ENCODE assay signal across 33 cellular contexts in the genomic region with DNA sequence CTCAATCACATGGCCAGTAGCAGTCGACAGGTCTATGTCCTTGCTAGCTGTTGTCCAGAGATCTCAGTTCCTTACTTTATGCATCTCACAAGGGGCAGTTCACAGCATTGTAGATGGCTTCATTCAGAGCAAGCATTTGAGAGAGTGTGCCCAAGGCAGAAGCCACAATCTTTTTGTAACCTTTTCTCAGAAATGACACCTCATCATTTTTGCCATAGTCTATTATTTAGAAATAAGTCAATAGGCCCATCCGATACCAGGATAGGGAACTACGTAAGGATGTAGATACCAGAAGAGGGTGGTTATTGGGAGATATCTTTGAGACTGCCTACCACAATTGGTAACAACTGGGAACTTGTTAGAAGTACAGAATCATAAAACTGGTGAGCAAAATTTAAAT. TPM values are rescaled to one million over a fixed set of nuclear protein-coding genes. Genes with fewer than 3 reads are reported as not detected.
DNase-seq lines count a peak whose midpoint lies in the region; ATAC-seq, FAIRE-seq and TF ChIP-seq lines count a peak whose summit lies in the region.
"Had no signal": no experiment of that assay in that cellular context is flagged by ENCODE, and none has a peak within 500 bp of the region (broad histone marks: within the 10 kb centered on the region; RNA-seq: fewer than 3 reads in every experiment).

No MANE protein-coding gene starts in this region.

- H3K27ac ChIP-seq in breast epithelium (no peak overlapping the region), keratinocyte (ENCODE audit: control insufficient read depth, insufficient read depth, low read length) (peak overlapping the region; percentile 94), trophoblast cell (ENCODE audit: low read depth, low read length) (no peak overlapping the region), coronary artery (no peak overlapping the region)
- H3K27ac ChIP-seq: 22Rv1, C4-2B, right atrium auricular region had no signal

- H3K79me1 ChIP-seq in trophoblast cell (ENCODE audit: low read length): no peaks in the 10 kb centered on the region

- no peak for ATAC-seq in GM21576 (IDR thresholded peaks at IDR 0.05; ENCODE audit: unreplicated experiment)
- ATAC-seq: activated CD8-positive, alpha-beta memory T cell treated with anti-CD3 and anti-CD28 coated beads, Interleukin-2, amount 10 ng/mL, durations not matched to agents 7 days and 5 days; activated naive CD8-positive, alpha-beta T cell treated with anti-CD3 and anti-CD28 coated beads, Interleukin-2, amount 50 U/mL, for 24 hours; activated T-cell treated with anti-CD3 and anti-CD28 coated beads, Interleukin-2, amount 50 U/mL, for 4 hours; left cardiac atrium; T-helper 17 cell had no signal

- H3K23ac ChIP-seq in trophoblast cell (ENCODE audit: low read length): no peak overlapping the region

- H3K9me3 ChIP-seq in breast epithelium: no peaks in the 10 kb centered on the region
- no peaks in the 10 kb centered on the region for H3K9me3 ChIP-seq in keratinocyte (ENCODE audit: control insufficient read depth, low read depth, low read length)
- no peaks in the 10 kb centered on the region for H3K9me3 ChIP-seq in trophoblast cell (ENCODE audit: insufficient read depth, low read depth, low read length)
- H3K9me3 ChIP-seq: Caco-2, right atrium auricular region had no signal

- no peak for DNase-seq in MCF 10A (ENCODE audit: unreplicated experiment)
- no peak for DNase-seq in breast epithelium (ENCODE audit: low spot score in 2 of 2)
- no peak for DNase-seq in keratinocyte (ENCODE audit: low read depth, low spot score)
- no peak for DNase-seq in trophoblast cell
- DNase-seq in coronary artery (ENCODE audit: low spot score): no peak
- DNase-seq in hypothalamus (lab: John Stamatoyannopoulos, UW): no peak
- no peak for DNase-seq in cortex of kidney (lab: John Stamatoyannopoulos, UW)
- DNase-seq: activated CD4-positive, CD25-positive, alpha-beta regulatory T cell; activated CD8-positive, alpha-beta memory T cell treated with anti-CD3 and anti-CD28 coated beads, Interleukin-2, amount 10 ng/mL, durations not matched to agents 7 days and 5 days; activated naive CD8-positive, alpha-beta T cell treated with anti-CD3 and anti-CD28 coated beads, Interleukin-2, amount 50 U/mL, for 24 hours; activated T-cell treated with anti-CD3 and anti-CD28 coated beads, Interleukin-2, amount 50 U/mL, for 4 hours; Caco-2; DMS79; dorsolateral prefrontal cortex; hippocampal formation; KBM-7; left cardiac atrium; NCI-H1105; NCI-H2029 treated with DMSO at 0.1 percent for 48 hours; NCI-H345; SHP77; stimulated activated CD8-positive, alpha-beta memory T cell treated with anti-CD3 and anti-CD28 coated beads, Interleukin-4, amount 100 ng/mL, for 48 hours; T-helper 17 cell had no signal

- H3K36me3 ChIP-seq in breast epithelium (no peaks in the 10 kb centered on the region), keratinocyte (ENCODE audit: control insufficient read depth in 2 of 2, extremely low read depth in 1 of 2, insufficient read depth in 2 of 2, low read length in 2 of 2) (peaks cover 0 to 13% of the 10 kb centered on the region in 2 experiments), trophoblast cell (ENCODE audit: control insufficient read depth in 1 of 2, insufficient read depth in 2 of 2, low read length in 2 of 2) (no peaks in the 10 kb centered on the region)
- H3K36me3 ChIP-seq: right atrium auricular region had no signal

- peaks cover 0 to 3% of the 10 kb centered on the region in 2 donors for H3K4me1 ChIP-seq in breast epithelium
- H3K4me1 ChIP-seq in keratinocyte (ENCODE audit: control insufficient read depth, extremely low read depth, insufficient read depth, low read length): peaks cover 22% of the 10 kb centered on the region
- peaks cover 0 to 2% of the 10 kb centered on the region in 2 experiments for H3K4me1 ChIP-seq in trophoblast cell (ENCODE audit: control insufficient read depth in 1 of 2, insufficient read depth in 2 of 2, low read length in 2 of 2)
- H3K4me1 ChIP-seq: Caco-2 had no signal

- no CpG with 5 or more reads among the region's 3 CpGs for WGBS in trophoblast cell (ENCODE audit: extremely low coverage, insufficient coverage, insufficient read length)

- H3K36me3 Mint-ChIP-seq in MCF 10A (ENCODE audit: insufficient read depth, unreplicated experiment): peaks cover 14% of the 10 kb centered on the region
- H3K36me3 Mint-ChIP-seq: activated CD8-positive, alpha-beta memory T cell treated with anti-CD3 and anti-CD28 coated beads, Interleukin-2, amount 10 ng/mL, durations not matched to agents 7 days and 5 days had no signal

- H2AK5ac ChIP-seq in trophoblast cell (ENCODE audit: low read length): no peak overlapping the region

- peak overlapping the region; percentile 23 for H2BK12ac ChIP-seq in trophoblast cell (ENCODE audit: low read length)

- no peaks in the 10 kb centered on the region for H3K27me3 ChIP-seq in breast epithelium
- no peaks in the 10 kb centered on the region for H3K27me3 ChIP-seq in keratinocyte (ENCODE audit: control insufficient read depth, extremely low read depth, insufficient read depth, low read length)
- no peaks in the 10 kb centered on the region for H3K27me3 ChIP-seq in trophoblast cell (ENCODE audit: insufficient read depth, low read length)
- H3K27me3 ChIP-seq: dorsolateral prefrontal cortex, right atrium auricular region had no signal

- no peaks in the 10 kb centered on the region for H3K9me1 ChIP-seq in keratinocyte (ENCODE audit: control insufficient read depth, extremely low read depth, insufficient read depth, low read length)

- no peak overlapping the region for H3K4me3 ChIP-seq in breast epithelium
- H3K4me3 ChIP-seq in keratinocyte (ENCODE audit: control insufficient read depth in 2 of 3, extremely low read depth in 1 of 3, insufficient read depth in 2 of 3, low read depth in 1 of 3, low read length in 3 of 3): peak overlapping the region in 1 of 3 experiments; percentile 67
- no peak overlapping the region for H3K4me3 ChIP-seq in trophoblast cell (ENCODE audit: low read depth, low read length)
- H3K4me3 ChIP-seq in coronary artery: no peak overlapping the region
- H3K4me3 ChIP-seq: dorsolateral prefrontal cortex, right atrium auricular region had no signal

- intact Hi-C loops in MCF 10A (cut with micrococcal nuclease) (no loop called here), breast epithelium (cut with DNase I; ENCODE audit: low total_unique reads) (no loop called here)

- H2AFZ ChIP-seq in keratinocyte (ENCODE audit: control insufficient read depth, low read length) (no peak overlapping the region), trophoblast cell (ENCODE audit: insufficient read depth, low read length, poor library complexity) (no peak overlapping the region)

- no peak overlapping the region for H4K8ac ChIP-seq in trophoblast cell (ENCODE audit: low read depth, low read length)

- H2BK5ac ChIP-seq in trophoblast cell (ENCODE audit: low read depth, low read length, poor library complexity): no peak overlapping the region

- BruUV-seq in MCF 10A (replicated peaks; lab: Mats Ljungman, UMichigan): no TSS peak

- no peak overlapping the region for H3K9ac ChIP-seq in keratinocyte (ENCODE audit: control insufficient read depth, extremely low read depth, insufficient read depth, low read length)
- H3K9ac ChIP-seq in trophoblast cell (ENCODE audit: low read length): no peak overlapping the region

- no peak for TF ChIP-seq POLR2A in breast epithelium (IDR thresholded peaks at IDR 0.05)

- POLR2A ChIA-PET in MCF 10A (lab: Yijun Ruan, JAX): interaction anchor here (0.7 to 5.2 kb wide), 6 partner anchors 12 to 268 kb away, joined by 3 to 66 read pairs (median 4); a partner anchor contains a TSS

- H4K91ac ChIP-seq in trophoblast cell (ENCODE audit: low read depth, low read length): no peak overlapping the region

- H3K9me3 Mint-ChIP-seq in MCF 10A (ENCODE audit: unreplicated experiment): peaks cover 7% of the 10 kb centered on the region
- H3K9me3 Mint-ChIP-seq: neural crest cell had no signal

- peak overlapping the region; percentile 71 for H3K4me2 ChIP-seq in keratinocyte (ENCODE audit: control insufficient read depth, extremely low read depth, insufficient read depth, low read depth, low read length)
- H3K4me2 ChIP-seq in trophoblast cell (ENCODE audit: low read length): no peak overlapping the region

- H3K18ac ChIP-seq in trophoblast cell (ENCODE audit: low read length): no peak overlapping the region

- H3K79me2 ChIP-seq in keratinocyte (ENCODE audit: control insufficient read depth, insufficient read depth, low read length) (peaks cover 5% of the 10 kb centered on the region), trophoblast cell (ENCODE audit: control insufficient read depth, insufficient read depth, low read length, poor library complexity) (no peaks in the 10 kb centered on the region)

- no peak overlapping the region for H3K14ac ChIP-seq in trophoblast cell (ENCODE audit: low read length)

- H3K27me3 Mint-ChIP-seq in MCF 10A (ENCODE audit: insufficient read depth, unreplicated experiment): no peaks in the 10 kb centered on the region
- H3K27me3 Mint-ChIP-seq: activated CD8-positive, alpha-beta memory T cell treated with anti-CD3 and anti-CD28 coated beads, Interleukin-2, amount 10 ng/mL, durations not matched to agents 7 days and 5 days; activated naive CD8-positive, alpha-beta T cell treated with anti-CD3 and anti-CD28 coated beads, Interleukin-2, amount 50 U/mL, for 24 hours; central memory CD8-positive, alpha-beta T cell; stimulated activated naive CD8-positive, alpha-beta T cell treated with anti-CD3 and anti-CD28 coated beads, Interleukin-15, Interleukin-2, amounts not matched to agents 100 ng/mL and 50 ng/mL, for 24 hours; T-helper 17 cell had no signal

- TF ChIP-seq CTCF in MCF 10A (IDR thresholded peaks at IDR 0.05; ENCODE audit: unreplicated experiment) (no peak), breast epithelium (IDR thresholded peaks at IDR 0.05) (no peak), keratinocyte (optimal IDR thresholded peaks at IDR 0.05 in 1 of 3, IDR thresholded peaks at IDR 0.05 in 1 of 3, conservative IDR thresholded peaks at IDR 0.05 in 1 of 3; ENCODE audit: extremely low read depth in 1 of 3, insufficient read depth in 2 of 3, low read length in 3 of 3) (no peak), coronary artery (IDR thresholded peaks at IDR 0.05) (no peak)

- H2BK120ac ChIP-seq in trophoblast cell (ENCODE audit: insufficient read depth, low read length, poor library complexity): peak overlapping the region; percentile 25

- peak; percentile 84 for FAIRE-seq in keratinocyte (lab: Jason Lieb, UNC)
- FAIRE-seq: G401.6, H1, HTR-8/SVneo had no signal

- dilution Hi-C loops in keratinocyte (cut with MboI; ENCODE audit: extremely low pct_ligation_motif_present, low sequenced_read_pairs): no loop called here

- peak overlapping the region; percentile 19 for H3K4ac ChIP-seq in trophoblast cell (ENCODE audit: low read depth, low read length)

- peak overlapping the region; percentile 71 for H3K4me3 Mint-ChIP-seq in MCF 10A (ENCODE audit: unreplicated experiment)
- H3K4me3 Mint-ChIP-seq: activated CD8-positive, alpha-beta memory T cell treated with anti-CD3 and anti-CD28 coated beads, Interleukin-2, amount 10 ng/mL, durations not matched to agents 7 days and 5 days; activated naive CD8-positive, alpha-beta T cell treated with anti-CD3 and anti-CD28 coated beads, Interleukin-2, amount 50 U/mL, for 24 hours; activated T-cell treated with anti-CD3 and anti-CD28 coated beads, Interleukin-2, amount 50 U/mL, for 4 hours; central memory CD8-positive, alpha-beta T cell; neural crest cell; stimulated activated naive CD8-positive, alpha-beta T cell treated with anti-CD3 and anti-CD28 coated beads, Interleukin-15, Interleukin-2, amounts not matched to agents 100 ng/mL and 50 ng/mL, for 24 hours; T-helper 17 cell had no signal

- H4K20me1 ChIP-seq in keratinocyte (ENCODE audit: control insufficient read depth, extremely low read depth, insufficient read depth, low read length): no peaks in the 10 kb centered on the region

- no peak overlapping the region for H4K12ac ChIP-seq in trophoblast cell (ENCODE audit: low read depth, low read length)

- CTCF ChIA-PET in MCF 10A (lab: Yijun Ruan, JAX): interaction anchor here (0.6 to 3.6 kb wide), 3 partner anchors 8 to 86 kb away, joined by 4 to 25 read pairs (median 5); no protein-coding TSS in a partner anchor

- peaks cover 56% of the 10 kb centered on the region for H3K4me1 Mint-ChIP-seq in MCF 10A (ENCODE audit: insufficient read depth, unreplicated experiment)
- H3K4me1 Mint-ChIP-seq: activated CD8-positive, alpha-beta memory T cell treated with anti-CD3 and anti-CD28 coated beads, Interleukin-2, amount 10 ng/mL, durations not matched to agents 7 days and 5 days; activated naive CD8-positive, alpha-beta T cell treated with anti-CD3 and anti-CD28 coated beads, Interleukin-2, amount 50 U/mL, for 24 hours; central memory CD8-positive, alpha-beta T cell; T-helper 17 cell had no signal

- peak overlapping the region; percentile 97 for H3K27ac Mint-ChIP-seq in MCF 10A (ENCODE audit: low read depth, unreplicated experiment)
- H3K27ac Mint-ChIP-seq: activated CD8-positive, alpha-beta memory T cell treated with anti-CD3 and anti-CD28 coated beads, Interleukin-2, amount 10 ng/mL, durations not matched to agents 7 days and 5 days; activated naive CD8-positive, alpha-beta T cell treated with anti-CD3 and anti-CD28 coated beads, Interleukin-2, amount 50 U/mL, for 24 hours; stimulated activated naive CD8-positive, alpha-beta T cell treated with anti-CD3 and anti-CD28 coated beads, Interleukin-15, Interleukin-2, amounts not matched to agents 100 ng/mL and 50 ng/mL, for 24 hours; T-helper 17 cell had no signal

RNA-seq across cellular contexts. Expression of a gene that starts 37.1 kb away (rescaled TPM):
- total RNA-seq in MCF 10A (2022) (59.2 and 80.4 TPM in 2 replicates), breast epithelium (10 to 100 TPM; 12.3 to 25.2 (median 24.1) TPM)
- polyA plus RNA-seq in keratinocyte: 11.9 to 42.7 TPM (median 25.0 TPM) in 3 replicates
- polyA plus RNA-seq in keratinocyte (2011; ENCODE audit: low read depth): 34.2 TPM
- 17.4 and 18.7 TPM in 2 replicates for polyA plus RNA-seq in keratinocyte (2011; cell fraction: cytosol; rRNA removed)
- 52.9 and 62.6 TPM in 2 replicates for polyA plus RNA-seq in keratinocyte (2011; cell fraction: nucleus; rRNA removed)
- 8.0 and 35.9 TPM in 2 replicates for polyA plus RNA-seq in keratinocyte (2012; ENCODE audit: low replicate concordance)
- polyA minus RNA-seq in keratinocyte: 9.9 to 62.2 TPM (median 26.1 TPM) in 3 replicates
- 20.3 TPM for polyA minus RNA-seq in keratinocyte (2011; cell fraction: cytosol; rRNA and poly(A)+ RNA removed)
- 37.4 and 60.2 TPM in 2 replicates for polyA minus RNA-seq in keratinocyte (2011; cell fraction: nucleus; rRNA and poly(A)+ RNA removed)
- 81.8 and 92.1 TPM in 2 replicates for polyA plus RNA-seq in trophoblast cell (2013)
- total RNA-seq: activated CD8-positive, alpha-beta memory T cell treated with anti-CD3 and anti-CD28 coated beads, Interleukin-2, amount 10 ng/mL, durations not matched to agents 7 days and 5 days; activated T-cell treated with anti-CD3 and anti-CD28 coated beads, Interleukin-2, amount 50 U/mL, for 4 hours; Caco-2 had no signal
